In genomic region chr11:45031912-45032519, GRCh38 we compare ENCODE assay signal across 11 cellular contexts.
DNase-seq lines count a peak whose midpoint lies in the region; ATAC-seq and TF ChIP-seq lines count a peak whose summit lies in the region.
"Had no signal": no experiment of that assay in that cellular context is flagged by ENCODE, and none has a peak within 500 bp of the region (broad histone marks: within the 10 kb centered on the region; RNA-seq: fewer than 3 reads in every experiment).

No MANE protein-coding gene starts in this region.

- ATAC-seq in GM18505 (IDR thresholded peaks at IDR 0.05; ENCODE audit: unreplicated experiment): peak; percentile 84
- peak; percentile 96 for ATAC-seq in GM21390 (IDR thresholded peaks at IDR 0.05; ENCODE audit: unreplicated experiment)
- ATAC-seq in HG03159 (IDR thresholded peaks at IDR 0.05; ENCODE audit: unreplicated experiment): peak; percentile 95
- ATAC-seq in esophagus mucosa: no peak

- H3K27ac ChIP-seq in RWPE1 (no peak overlapping the region), breast epithelium (no peak overlapping the region)

- CTCF ChIA-PET in RWPE1 (lab: Yijun Ruan, JAX): interaction anchor here (0.9 kb wide), 1 partner anchor 339 kb away, joined by 3 read pairs; no protein-coding TSS in a partner anchor

- no peaks in the 10 kb centered on the region for H3K9me3 ChIP-seq in breast epithelium

- TF ChIP-seq POLR2A in GM18505 (IDR thresholded peaks at IDR 0.05; ENCODE audit: borderline replicate concordance, extremely low read depth, insufficient read depth, insufficient read length): no peak
- no peak for TF ChIP-seq POLR2A in breast epithelium (IDR thresholded peaks at IDR 0.05)

- H3K4me3 ChIP-seq in breast epithelium: no peak overlapping the region

- POLR2A ChIA-PET in RWPE1 (lab: Yijun Ruan, JAX; ENCODE audit: low non-redundant PET): no interaction called here

- H3K36me3 ChIP-seq in breast epithelium: no peaks in the 10 kb centered on the region

- DNase-seq in SKM-1 treated with dmso at 0.1 percent for 144 hours (lab: John Stamatoyannopoulos, UW; ENCODE audit: unreplicated experiment) (peak; percentile 71), RWPE1 (ENCODE audit: low spot score) (no peak), breast epithelium (ENCODE audit: low spot score in 2 of 2) (no peak), DMS153 (lab: John Stamatoyannopoulos, UW) (no peak)
- DNase-seq: Calu3, nucleus accumbens, T-helper 9 cell had no signal

- H3K4me1 ChIP-seq in breast epithelium: no peaks in the 10 kb centered on the region

- no peaks in the 10 kb centered on the region for H3K27me3 ChIP-seq in breast epithelium

- intact Hi-C loops in breast epithelium (cut with DNase I; ENCODE audit: low total_unique reads): no loop called here

- TF ChIP-seq CTCF in RWPE1 (conservative IDR thresholded peaks at IDR 0.05; ENCODE audit: low read depth) (no peak), breast epithelium (IDR thresholded peaks at IDR 0.05) (no peak)
